ENCODE assay signal across 1 cellular context in the genomic region with DNA sequence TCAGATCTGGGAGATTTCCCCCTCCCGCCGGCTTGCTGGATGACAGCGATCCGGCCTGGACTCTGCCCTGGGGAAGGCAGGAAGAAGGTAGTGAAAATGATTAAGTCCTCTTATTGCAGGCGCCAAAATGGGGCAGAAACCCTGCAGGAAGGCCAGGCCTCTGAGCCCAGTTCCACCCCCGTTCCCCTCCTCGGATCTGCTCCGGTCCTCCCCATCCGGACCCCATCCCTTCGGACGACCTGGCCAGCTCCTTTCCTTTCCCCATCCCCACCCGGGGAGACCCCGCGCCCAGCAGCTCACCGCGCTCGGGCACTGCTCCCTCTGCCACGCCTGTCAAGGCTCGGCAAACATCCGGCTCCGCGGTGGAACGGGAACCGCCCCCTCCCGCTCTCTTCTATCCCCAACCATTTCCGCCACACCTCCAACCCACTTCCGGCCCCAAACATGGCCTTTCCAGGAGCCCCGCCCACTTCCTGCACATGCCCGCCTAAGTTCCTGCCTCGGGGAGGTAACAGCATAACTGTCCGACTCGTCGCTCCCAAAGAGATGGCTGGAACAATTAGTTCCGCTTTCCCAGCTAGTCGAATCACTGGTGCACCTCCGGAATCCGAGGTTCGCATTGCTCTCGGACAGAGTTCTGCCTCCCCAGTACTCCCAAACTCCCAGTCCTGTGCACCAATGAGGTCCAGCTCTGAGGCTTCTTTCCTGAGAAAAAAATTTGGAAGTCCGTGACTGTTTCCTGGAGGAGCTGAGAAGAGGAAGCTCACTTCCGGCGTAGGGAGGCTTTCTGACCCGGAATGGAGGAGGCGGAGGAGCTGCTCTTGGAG.
TF ChIP-seq lines count a peak whose summit lies in the region.

A gene (minus strand): TSS at position 369 of the 827 bp plus-strand sequence. CDS start 4,512 bp downstream, outside the sequence.
A gene (plus strand): TSS at position 781 of the 827 bp plus-strand sequence. CDS start 17 bp downstream, at position 798.

TF ChIP-seq in K562, 482 proteins besides CTCF, POLR2A, EP300 and RAD21 (continued from another document and continues in another):
- TF ChIP-seq, protein P1, sequence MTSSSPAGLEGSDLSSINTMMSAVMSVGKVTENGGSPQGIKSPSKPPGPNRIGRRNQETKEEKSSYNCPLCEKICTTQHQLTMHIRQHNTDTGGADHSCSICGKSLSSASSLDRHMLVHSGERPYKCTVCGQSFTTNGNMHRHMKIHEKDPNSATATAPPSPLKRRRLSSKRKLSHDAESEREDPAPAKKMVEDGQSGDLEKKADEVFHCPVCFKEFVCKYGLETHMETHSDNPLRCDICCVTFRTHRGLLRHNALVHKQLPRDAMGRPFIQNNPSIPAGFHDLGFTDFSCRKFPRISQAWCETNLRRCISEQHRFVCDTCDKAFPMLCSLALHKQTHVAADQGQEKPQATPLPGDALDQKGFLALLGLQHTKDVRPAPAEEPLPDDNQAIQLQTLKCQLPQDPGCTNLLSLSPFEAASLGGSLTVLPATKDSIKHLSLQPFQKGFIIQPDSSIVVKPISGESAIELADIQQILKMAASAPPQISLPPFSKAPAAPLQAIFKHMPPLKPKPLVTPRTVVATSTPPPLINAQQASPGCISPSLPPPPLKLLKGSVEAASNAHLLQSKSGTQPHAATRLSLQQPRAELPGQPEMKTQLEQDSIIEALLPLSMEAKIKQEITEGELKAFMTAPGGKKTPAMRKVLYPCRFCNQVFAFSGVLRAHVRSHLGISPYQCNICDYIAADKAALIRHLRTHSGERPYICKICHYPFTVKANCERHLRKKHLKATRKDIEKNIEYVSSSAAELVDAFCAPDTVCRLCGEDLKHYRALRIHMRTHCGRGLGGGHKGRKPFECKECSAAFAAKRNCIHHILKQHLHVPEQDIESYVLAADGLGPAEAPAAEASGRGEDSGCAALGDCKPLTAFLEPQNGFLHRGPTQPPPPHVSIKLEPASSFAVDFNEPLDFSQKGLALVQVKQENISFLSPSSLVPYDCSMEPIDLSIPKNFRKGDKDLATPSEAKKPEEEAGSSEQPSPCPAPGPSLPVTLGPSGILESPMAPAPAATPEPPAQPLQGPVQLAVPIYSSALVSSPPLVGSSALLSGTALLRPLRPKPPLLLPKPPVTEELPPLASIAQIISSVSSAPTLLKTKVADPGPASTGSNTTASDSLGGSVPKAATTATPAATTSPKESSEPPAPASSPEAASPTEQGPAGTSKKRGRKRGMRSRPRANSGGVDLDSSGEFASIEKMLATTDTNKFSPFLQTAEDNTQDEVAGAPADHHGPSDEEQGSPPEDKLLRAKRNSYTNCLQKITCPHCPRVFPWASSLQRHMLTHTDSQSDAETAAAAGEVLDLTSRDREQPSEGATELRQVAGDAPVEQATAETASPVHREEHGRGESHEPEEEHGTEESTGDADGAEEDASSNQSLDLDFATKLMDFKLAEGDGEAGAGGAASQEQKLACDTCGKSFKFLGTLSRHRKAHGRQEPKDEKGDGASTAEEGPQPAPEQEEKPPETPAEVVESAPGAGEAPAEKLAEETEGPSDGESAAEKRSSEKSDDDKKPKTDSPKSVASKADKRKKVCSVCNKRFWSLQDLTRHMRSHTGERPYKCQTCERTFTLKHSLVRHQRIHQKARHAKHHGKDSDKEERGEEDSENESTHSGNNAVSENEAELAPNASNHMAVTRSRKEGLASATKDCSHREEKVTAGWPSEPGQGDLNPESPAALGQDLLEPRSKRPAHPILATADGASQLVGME (CRISPR knock-in tag; IDR thresholded peaks at IDR 0.05), result 0 out of 2 replicates have a peak, but pooled peaks have one; percentile 65
- TF ChIP-seq RB1 (IDR thresholded peaks at IDR 0.05; ENCODE audit: low read depth) (no peak; the same call in 1 of the 2 replicates), NR2C1 (IDR thresholded peaks at IDR 0.05) (peak; percentile 93), NR2C1 (tag; IDR thresholded peaks at IDR 0.05) (peak; percentile 95), DMBX1 (CRISPR knock-in tag; IDR thresholded peaks at IDR 0.05; ENCODE audit: borderline replicate concordance) (peak; percentile 50; the same call in 1 of the 2 replicates), JUN (IDR thresholded peaks at IDR 0.05; ENCODE audit: borderline replicate concordance, low read depth, low read length) (0 out of 2 replicates have a peak, but pooled peaks have one; percentile 6), JUN (CRISPR knock-in tag; IDR thresholded peaks at IDR 0.05; ENCODE audit: borderline replicate concordance) (0 out of 2 replicates have a peak, but pooled peaks have one; percentile 42), NCOA1 (IDR thresholded peaks at IDR 0.05; ENCODE audit: low read depth) (peak; percentile 100), RUNX1 (IDR thresholded peaks at IDR 0.05; ENCODE audit: low read depth) (no peak), SRSF7 (optimal IDR thresholded peaks at IDR 0.05; ENCODE audit: low read depth, low read length) (no peak), ZNF561 (CRISPR knock-in tag; conservative IDR thresholded peaks at IDR 0.05) (no peak), MTF1 (CRISPR knock-in tag; IDR thresholded peaks at IDR 0.05; ENCODE audit: borderline replicate concordance) (no peak), SMARCB1 (IDR thresholded peaks at IDR 0.05; ENCODE audit: insufficient read length, low read depth) (no peak), POU5F1 (IDR thresholded peaks at IDR 0.05; ENCODE audit: borderline replicate concordance, low read depth, low read length, partially characterized antibody) (peak; percentile 67), POLR3G (IDR thresholded peaks at IDR 0.05; ENCODE audit: extremely low read depth, insufficient read length, insufficient replicate concordance) (no peak), CTBP1 (IDR thresholded peaks at IDR 0.05; ENCODE audit: borderline replicate concordance) (peak; percentile 69), SIX5 (IDR thresholded peaks at IDR 0.05; ENCODE audit: borderline replicate concordance in 1 of 2, insufficient read depth in 1 of 2, low read depth in 1 of 2, low read length in 2 of 2) (peak; percentile 30 to 56; a peak in 3 of 4 replicates), NELFE (IDR thresholded peaks at IDR 0.05; ENCODE audit: insufficient read depth, insufficient read length) (no peak), RAD51 (IDR thresholded peaks at IDR 0.05; ENCODE audit: borderline replicate concordance, low read depth) (peak; percentile 35; the same call in 1 of the 2 replicates), PML (IDR thresholded peaks at IDR 0.05; ENCODE audit: low read length) (no peak; the same call in 1 of the 2 replicates), RBBP5 (IDR thresholded peaks at IDR 0.05; ENCODE audit: borderline replicate concordance, insufficient read depth, low read length, poor library complexity, severe bottlenecking) (peak; percentile 60), CHD4 (IDR thresholded peaks at IDR 0.05; ENCODE audit: insufficient read depth, insufficient replicate concordance, low read depth, low read length, poor library complexity, severe bottlenecking) (no peak), RBFOX2 (IDR thresholded peaks at IDR 0.05; ENCODE audit: low read depth, low read length) (peak; percentile 97)
- TF ChIP-seq, protein P2, sequence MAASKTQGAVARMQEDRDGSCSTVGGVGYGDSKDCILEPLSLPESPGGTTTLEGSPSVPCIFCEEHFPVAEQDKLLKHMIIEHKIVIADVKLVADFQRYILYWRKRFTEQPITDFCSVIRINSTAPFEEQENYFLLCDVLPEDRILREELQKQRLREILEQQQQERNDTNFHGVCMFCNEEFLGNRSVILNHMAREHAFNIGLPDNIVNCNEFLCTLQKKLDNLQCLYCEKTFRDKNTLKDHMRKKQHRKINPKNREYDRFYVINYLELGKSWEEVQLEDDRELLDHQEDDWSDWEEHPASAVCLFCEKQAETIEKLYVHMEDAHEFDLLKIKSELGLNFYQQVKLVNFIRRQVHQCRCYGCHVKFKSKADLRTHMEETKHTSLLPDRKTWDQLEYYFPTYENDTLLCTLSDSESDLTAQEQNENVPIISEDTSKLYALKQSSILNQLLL (CRISPR knock-in tag; IDR thresholded peaks at IDR 0.05; ENCODE audit: borderline replicate concordance), result no peak
- TF ChIP-seq, protein P3, sequence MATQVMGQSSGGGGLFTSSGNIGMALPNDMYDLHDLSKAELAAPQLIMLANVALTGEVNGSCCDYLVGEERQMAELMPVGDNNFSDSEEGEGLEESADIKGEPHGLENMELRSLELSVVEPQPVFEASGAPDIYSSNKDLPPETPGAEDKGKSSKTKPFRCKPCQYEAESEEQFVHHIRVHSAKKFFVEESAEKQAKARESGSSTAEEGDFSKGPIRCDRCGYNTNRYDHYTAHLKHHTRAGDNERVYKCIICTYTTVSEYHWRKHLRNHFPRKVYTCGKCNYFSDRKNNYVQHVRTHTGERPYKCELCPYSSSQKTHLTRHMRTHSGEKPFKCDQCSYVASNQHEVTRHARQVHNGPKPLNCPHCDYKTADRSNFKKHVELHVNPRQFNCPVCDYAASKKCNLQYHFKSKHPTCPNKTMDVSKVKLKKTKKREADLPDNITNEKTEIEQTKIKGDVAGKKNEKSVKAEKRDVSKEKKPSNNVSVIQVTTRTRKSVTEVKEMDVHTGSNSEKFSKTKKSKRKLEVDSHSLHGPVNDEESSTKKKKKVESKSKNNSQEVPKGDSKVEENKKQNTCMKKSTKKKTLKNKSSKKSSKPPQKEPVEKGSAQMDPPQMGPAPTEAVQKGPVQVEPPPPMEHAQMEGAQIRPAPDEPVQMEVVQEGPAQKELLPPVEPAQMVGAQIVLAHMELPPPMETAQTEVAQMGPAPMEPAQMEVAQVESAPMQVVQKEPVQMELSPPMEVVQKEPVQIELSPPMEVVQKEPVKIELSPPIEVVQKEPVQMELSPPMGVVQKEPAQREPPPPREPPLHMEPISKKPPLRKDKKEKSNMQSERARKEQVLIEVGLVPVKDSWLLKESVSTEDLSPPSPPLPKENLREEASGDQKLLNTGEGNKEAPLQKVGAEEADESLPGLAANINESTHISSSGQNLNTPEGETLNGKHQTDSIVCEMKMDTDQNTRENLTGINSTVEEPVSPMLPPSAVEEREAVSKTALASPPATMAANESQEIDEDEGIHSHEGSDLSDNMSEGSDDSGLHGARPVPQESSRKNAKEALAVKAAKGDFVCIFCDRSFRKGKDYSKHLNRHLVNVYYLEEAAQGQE (CRISPR knock-in tag; IDR thresholded peaks at IDR 0.05; ENCODE audit: low read depth), result peak; percentile 75; the same call in 1 of the 2 replicates
- TF ChIP-seq, protein P4, sequence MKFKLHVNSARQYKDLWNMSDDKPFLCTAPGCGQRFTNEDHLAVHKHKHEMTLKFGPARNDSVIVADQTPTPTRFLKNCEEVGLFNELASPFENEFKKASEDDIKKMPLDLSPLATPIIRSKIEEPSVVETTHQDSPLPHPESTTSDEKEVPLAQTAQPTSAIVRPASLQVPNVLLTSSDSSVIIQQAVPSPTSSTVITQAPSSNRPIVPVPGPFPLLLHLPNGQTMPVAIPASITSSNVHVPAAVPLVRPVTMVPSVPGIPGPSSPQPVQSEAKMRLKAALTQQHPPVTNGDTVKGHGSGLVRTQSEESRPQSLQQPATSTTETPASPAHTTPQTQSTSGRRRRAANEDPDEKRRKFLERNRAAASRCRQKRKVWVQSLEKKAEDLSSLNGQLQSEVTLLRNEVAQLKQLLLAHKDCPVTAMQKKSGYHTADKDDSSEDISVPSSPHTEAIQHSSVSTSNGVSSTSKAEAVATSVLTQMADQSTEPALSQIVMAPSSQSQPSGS (CRISPR knock-in tag; IDR thresholded peaks at IDR 0.05), result no peak
- TF ChIP-seq, protein P5, sequence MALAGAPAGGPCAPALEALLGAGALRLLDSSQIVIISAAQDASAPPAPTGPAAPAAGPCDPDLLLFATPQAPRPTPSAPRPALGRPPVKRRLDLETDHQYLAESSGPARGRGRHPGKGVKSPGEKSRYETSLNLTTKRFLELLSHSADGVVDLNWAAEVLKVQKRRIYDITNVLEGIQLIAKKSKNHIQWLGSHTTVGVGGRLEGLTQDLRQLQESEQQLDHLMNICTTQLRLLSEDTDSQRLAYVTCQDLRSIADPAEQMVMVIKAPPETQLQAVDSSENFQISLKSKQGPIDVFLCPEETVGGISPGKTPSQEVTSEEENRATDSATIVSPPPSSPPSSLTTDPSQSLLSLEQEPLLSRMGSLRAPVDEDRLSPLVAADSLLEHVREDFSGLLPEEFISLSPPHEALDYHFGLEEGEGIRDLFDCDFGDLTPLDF (CRISPR knock-in tag; IDR thresholded peaks at IDR 0.05), result peak; percentile 82
- TF ChIP-seq, protein P6, sequence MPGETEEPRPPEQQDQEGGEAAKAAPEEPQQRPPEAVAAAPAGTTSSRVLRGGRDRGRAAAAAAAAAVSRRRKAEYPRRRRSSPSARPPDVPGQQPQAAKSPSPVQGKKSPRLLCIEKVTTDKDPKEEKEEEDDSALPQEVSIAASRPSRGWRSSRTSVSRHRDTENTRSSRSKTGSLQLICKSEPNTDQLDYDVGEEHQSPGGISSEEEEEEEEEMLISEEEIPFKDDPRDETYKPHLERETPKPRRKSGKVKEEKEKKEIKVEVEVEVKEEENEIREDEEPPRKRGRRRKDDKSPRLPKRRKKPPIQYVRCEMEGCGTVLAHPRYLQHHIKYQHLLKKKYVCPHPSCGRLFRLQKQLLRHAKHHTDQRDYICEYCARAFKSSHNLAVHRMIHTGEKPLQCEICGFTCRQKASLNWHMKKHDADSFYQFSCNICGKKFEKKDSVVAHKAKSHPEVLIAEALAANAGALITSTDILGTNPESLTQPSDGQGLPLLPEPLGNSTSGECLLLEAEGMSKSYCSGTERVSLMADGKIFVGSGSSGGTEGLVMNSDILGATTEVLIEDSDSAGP (CRISPR knock-in tag; IDR thresholded peaks at IDR 0.05), result no peak
- TF ChIP-seq, protein P7, sequence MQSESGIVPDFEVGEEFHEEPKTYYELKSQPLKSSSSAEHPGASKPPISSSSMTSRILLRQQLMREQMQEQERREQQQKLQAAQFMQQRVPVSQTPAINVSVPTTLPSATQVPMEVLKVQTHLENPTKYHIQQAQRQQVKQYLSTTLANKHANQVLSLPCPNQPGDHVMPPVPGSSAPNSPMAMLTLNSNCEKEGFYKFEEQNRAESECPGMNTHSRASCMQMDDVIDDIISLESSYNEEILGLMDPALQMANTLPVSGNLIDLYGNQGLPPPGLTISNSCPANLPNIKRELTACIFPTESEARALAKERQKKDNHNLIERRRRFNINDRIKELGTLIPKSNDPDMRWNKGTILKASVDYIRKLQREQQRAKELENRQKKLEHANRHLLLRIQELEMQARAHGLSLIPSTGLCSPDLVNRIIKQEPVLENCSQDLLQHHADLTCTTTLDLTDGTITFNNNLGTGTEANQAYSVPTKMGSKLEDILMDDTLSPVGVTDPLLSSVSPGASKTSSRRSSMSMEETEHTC (IDR thresholded peaks at IDR 0.05), result no peak
- TF ChIP-seq, protein P8, sequence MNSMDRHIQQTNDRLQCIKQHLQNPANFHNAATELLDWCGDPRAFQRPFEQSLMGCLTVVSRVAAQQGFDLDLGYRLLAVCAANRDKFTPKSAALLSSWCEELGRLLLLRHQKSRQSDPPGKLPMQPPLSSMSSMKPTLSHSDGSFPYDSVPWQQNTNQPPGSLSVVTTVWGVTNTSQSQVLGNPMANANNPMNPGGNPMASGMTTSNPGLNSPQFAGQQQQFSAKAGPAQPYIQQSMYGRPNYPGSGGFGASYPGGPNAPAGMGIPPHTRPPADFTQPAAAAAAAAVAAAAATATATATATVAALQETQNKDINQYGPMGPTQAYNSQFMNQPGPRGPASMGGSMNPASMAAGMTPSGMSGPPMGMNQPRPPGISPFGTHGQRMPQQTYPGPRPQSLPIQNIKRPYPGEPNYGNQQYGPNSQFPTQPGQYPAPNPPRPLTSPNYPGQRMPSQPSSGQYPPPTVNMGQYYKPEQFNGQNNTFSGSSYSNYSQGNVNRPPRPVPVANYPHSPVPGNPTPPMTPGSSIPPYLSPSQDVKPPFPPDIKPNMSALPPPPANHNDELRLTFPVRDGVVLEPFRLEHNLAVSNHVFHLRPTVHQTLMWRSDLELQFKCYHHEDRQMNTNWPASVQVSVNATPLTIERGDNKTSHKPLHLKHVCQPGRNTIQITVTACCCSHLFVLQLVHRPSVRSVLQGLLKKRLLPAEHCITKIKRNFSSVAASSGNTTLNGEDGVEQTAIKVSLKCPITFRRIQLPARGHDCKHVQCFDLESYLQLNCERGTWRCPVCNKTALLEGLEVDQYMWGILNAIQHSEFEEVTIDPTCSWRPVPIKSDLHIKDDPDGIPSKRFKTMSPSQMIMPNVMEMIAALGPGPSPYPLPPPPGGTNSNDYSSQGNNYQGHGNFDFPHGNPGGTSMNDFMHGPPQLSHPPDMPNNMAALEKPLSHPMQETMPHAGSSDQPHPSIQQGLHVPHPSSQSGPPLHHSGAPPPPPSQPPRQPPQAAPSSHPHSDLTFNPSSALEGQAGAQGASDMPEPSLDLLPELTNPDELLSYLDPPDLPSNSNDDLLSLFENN (IDR thresholded peaks at IDR 0.05; ENCODE audit: low read depth in 2 of 2, low read length in 2 of 2), result peak in 1 of 2 experiments; percentile 28; a peak in 2 of 4 replicates
